ENCODE assay signal across 1 cellular context in the genomic region with DNA sequence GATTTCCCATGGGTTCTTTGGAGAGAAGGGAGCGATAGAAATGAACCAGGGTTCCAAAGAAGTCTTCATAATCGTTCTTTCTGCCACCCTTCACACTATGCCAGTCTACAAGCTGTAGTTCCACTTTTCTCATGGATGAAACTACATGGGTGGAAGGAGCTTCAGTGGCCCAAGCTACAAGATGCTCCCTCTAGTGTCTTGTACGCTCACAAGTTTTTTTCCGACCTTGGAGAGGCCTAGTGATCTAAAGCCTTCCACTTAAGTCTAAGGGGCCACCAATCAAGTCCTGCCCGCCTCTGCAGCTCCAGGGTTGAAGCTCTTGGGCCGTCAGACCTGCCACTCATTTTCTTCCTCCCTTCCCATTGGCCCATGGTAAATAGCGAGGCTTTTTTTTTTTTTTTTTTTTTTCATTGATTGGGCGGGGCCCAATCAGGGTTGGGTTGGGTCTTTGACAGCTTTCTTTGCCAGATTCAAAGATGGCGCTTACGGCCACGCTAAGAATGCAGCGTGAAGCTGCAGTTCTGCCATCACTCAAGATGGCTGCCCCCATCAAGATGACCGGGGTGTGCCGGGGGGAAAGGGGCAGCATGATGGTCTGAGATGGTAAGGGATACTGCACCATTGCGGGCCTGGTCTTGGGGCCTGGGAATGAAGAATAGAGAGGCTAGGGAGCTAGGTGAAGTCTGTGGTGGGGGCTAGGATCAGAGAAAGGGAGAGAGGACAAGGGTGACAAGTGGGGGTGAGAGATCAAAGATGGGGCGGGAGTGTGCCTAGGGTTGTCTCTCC.
TF ChIP-seq lines count a peak whose summit lies in the region.

A gene (plus strand): TSS at position 527 of the 786 bp plus-strand sequence. CDS start 430 bp downstream, outside the sequence.

TF ChIP-seq in HepG2, 621 proteins besides CTCF, POLR2A, EP300 and RAD21 (continued from another document and continues in another):
- TF ChIP-seq, protein P1, sequence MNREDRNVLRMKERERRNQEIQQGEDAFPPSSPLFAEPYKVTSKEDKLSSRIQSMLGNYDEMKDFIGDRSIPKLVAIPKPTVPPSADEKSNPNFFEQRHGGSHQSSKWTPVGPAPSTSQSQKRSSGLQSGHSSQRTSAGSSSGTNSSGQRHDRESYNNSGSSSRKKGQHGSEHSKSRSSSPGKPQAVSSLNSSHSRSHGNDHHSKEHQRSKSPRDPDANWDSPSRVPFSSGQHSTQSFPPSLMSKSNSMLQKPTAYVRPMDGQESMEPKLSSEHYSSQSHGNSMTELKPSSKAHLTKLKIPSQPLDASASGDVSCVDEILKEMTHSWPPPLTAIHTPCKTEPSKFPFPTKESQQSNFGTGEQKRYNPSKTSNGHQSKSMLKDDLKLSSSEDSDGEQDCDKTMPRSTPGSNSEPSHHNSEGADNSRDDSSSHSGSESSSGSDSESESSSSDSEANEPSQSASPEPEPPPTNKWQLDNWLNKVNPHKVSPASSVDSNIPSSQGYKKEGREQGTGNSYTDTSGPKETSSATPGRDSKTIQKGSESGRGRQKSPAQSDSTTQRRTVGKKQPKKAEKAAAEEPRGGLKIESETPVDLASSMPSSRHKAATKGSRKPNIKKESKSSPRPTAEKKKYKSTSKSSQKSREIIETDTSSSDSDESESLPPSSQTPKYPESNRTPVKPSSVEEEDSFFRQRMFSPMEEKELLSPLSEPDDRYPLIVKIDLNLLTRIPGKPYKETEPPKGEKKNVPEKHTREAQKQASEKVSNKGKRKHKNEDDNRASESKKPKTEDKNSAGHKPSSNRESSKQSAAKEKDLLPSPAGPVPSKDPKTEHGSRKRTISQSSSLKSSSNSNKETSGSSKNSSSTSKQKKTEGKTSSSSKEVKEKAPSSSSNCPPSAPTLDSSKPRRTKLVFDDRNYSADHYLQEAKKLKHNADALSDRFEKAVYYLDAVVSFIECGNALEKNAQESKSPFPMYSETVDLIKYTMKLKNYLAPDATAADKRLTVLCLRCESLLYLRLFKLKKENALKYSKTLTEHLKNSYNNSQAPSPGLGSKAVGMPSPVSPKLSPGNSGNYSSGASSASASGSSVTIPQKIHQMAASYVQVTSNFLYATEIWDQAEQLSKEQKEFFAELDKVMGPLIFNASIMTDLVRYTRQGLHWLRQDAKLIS (CRISPR knock-in tag; IDR thresholded peaks at IDR 0.05): no peak
- TF ChIP-seq MZF1 (CRISPR knock-in tag; IDR thresholded peaks at IDR 0.05; ENCODE audit: borderline replicate concordance): no peak
- TF ChIP-seq PRMT3 (CRISPR knock-in tag; IDR thresholded peaks at IDR 0.05; ENCODE audit: borderline replicate concordance, low read depth): no peak
- TF ChIP-seq, protein P2, sequence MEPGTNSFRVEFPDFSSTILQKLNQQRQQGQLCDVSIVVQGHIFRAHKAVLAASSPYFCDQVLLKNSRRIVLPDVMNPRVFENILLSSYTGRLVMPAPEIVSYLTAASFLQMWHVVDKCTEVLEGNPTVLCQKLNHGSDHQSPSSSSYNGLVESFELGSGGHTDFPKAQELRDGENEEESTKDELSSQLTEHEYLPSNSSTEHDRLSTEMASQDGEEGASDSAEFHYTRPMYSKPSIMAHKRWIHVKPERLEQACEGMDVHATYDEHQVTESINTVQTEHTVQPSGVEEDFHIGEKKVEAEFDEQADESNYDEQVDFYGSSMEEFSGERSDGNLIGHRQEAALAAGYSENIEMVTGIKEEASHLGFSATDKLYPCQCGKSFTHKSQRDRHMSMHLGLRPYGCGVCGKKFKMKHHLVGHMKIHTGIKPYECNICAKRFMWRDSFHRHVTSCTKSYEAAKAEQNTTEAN (CRISPR knock-in tag; conservative IDR thresholded peaks at IDR 0.05): no peak
- no peak for TF ChIP-seq NCOR1 (IDR thresholded peaks at IDR 0.05; ENCODE audit: borderline replicate concordance, low read length)
- no peak for TF ChIP-seq HNRNPLL (IDR thresholded peaks at IDR 0.05; ENCODE audit: low read depth, low read length, poor library complexity, severe bottlenecking)
- TF ChIP-seq, protein P3, sequence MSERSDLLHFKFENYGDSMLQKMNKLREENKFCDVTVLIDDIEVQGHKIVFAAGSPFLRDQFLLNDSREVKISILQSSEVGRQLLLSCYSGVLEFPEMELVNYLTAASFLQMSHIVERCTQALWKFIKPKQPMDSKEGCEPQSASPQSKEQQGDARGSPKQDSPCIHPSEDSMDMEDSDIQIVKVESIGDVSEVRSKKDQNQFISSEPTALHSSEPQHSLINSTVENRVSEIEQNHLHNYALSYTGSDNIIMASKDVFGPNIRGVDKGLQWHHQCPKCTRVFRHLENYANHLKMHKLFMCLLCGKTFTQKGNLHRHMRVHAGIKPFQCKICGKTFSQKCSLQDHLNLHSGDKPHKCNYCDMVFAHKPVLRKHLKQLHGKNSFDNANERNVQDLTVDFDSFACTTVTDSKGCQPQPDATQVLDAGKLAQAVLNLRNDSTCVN (CRISPR knock-in tag; IDR thresholded peaks at IDR 0.05; ENCODE audit: borderline replicate concordance): no peak
- TF ChIP-seq MBD4 (IDR thresholded peaks at IDR 0.05; ENCODE audit: borderline replicate concordance, low read length): no peak
- no peak for TF ChIP-seq MATR3 (CRISPR knock-in tag; IDR thresholded peaks at IDR 0.05)
- TF ChIP-seq ZNF232 (CRISPR knock-in tag; IDR thresholded peaks at IDR 0.05; ENCODE audit: borderline replicate concordance): 0 out of 2 replicates have a peak, but pooled peaks have one; percentile 40
- no peak for TF ChIP-seq RFX1 (IDR thresholded peaks at IDR 0.05)
- TF ChIP-seq ZNF780A (CRISPR knock-in tag; IDR thresholded peaks at IDR 0.05): no peak
- TF ChIP-seq IRF2 (CRISPR knock-in tag; IDR thresholded peaks at IDR 0.05): peak; percentile 75
- TF ChIP-seq, protein P4, sequence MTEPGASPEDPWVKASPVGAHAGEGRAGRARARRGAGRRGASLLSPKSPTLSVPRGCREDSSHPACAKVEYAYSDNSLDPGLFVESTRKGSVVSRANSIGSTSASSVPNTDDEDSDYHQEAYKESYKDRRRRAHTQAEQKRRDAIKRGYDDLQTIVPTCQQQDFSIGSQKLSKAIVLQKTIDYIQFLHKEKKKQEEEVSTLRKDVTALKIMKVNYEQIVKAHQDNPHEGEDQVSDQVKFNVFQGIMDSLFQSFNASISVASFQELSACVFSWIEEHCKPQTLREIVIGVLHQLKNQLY (CRISPR knock-in tag; IDR thresholded peaks at IDR 0.05): no peak
- 0 out of 2 replicates have a peak, but pooled peaks have one; percentile 10 for TF ChIP-seq HNF4A (CRISPR knock-in tag; IDR thresholded peaks at IDR 0.05)
- TF ChIP-seq RFX3 (CRISPR knock-in tag; IDR thresholded peaks at IDR 0.05): no peak
- TF ChIP-seq LCORL (IDR thresholded peaks at IDR 0.05): no peak
- TF ChIP-seq LCORL (CRISPR knock-in tag; IDR thresholded peaks at IDR 0.05): no peak
- TF ChIP-seq, protein P5, sequence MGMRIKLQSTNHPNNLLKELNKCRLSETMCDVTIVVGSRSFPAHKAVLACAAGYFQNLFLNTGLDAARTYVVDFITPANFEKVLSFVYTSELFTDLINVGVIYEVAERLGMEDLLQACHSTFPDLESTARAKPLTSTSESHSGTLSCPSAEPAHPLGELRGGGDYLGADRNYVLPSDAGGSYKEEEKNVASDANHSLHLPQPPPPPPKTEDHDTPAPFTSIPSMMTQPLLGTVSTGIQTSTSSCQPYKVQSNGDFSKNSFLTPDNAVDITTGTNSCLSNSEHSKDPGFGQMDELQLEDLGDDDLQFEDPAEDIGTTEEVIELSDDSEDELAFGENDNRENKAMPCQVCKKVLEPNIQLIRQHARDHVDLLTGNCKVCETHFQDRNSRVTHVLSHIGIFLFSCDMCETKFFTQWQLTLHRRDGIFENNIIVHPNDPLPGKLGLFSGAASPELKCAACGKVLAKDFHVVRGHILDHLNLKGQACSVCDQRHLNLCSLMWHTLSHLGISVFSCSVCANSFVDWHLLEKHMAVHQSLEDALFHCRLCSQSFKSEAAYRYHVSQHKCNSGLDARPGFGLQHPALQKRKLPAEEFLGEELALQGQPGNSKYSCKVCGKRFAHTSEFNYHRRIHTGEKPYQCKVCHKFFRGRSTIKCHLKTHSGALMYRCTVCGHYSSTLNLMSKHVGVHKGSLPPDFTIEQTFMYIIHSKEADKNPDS (CRISPR knock-in tag; IDR thresholded peaks at IDR 0.05): no peak
- TF ChIP-seq ZBTB21 (CRISPR knock-in tag; IDR thresholded peaks at IDR 0.05): no peak
- TF ChIP-seq, protein P6, sequence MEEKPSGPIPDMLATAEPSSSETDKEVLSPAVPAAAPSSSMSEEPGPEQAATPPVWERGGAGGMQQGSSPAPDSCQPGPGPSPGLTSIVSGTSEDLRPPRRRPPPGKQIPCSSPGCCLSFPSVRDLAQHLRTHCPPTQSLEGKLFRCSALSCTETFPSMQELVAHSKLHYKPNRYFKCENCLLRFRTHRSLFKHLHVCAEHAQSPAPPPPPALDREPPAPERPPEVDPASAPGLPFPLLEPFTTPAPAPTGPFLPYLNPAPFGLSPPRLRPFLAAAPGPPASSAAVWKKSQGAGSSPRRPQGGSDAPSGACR (CRISPR knock-in tag; IDR thresholded peaks at IDR 0.05): no peak
- TF ChIP-seq ZNF790 (CRISPR knock-in tag; IDR thresholded peaks at IDR 0.05; ENCODE audit: borderline replicate concordance): no peak
- TF ChIP-seq CREB1 (IDR thresholded peaks at IDR 0.05): peak; percentile 58; the same call in 1 of the 2 replicates
- peak; percentile 74 for TF ChIP-seq CREB1 (CRISPR knock-in tag; IDR thresholded peaks at IDR 0.05)
- no peak for TF ChIP-seq PHF20 (CRISPR knock-in tag; IDR thresholded peaks at IDR 0.05)
- no peak for TF ChIP-seq ADNP (CRISPR knock-in tag; IDR thresholded peaks at IDR 0.05)
- TF ChIP-seq, protein P7, sequence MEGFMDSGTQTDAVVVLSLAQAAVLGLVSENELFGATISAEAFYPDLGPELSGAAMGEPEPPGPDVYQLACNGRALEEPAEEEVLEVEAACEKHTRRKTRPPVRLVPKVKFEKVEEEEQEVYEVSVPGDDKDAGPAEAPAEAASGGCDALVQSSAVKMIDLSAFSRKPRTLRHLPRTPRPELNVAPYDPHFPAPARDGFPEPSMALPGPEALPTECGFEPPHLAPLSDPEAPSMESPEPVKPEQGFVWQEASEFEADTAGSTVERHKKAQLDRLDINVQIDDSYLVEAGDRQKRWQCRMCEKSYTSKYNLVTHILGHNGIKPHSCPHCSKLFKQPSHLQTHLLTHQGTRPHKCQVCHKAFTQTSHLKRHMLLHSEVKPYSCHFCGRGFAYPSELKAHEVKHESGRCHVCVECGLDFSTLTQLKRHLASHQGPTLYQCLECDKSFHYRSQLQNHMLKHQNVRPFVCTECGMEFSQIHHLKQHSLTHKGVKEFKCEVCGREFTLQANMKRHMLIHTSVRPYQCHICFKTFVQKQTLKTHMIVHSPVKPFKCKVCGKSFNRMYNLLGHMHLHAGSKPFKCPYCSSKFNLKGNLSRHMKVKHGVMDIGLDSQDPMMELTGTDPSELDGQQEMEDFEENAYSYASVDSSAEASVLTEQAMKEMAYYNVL (CRISPR knock-in tag; IDR thresholded peaks at IDR 0.05; ENCODE audit: borderline replicate concordance): no peak; the same call in 1 of the 2 replicates
- TF ChIP-seq, protein P8, sequence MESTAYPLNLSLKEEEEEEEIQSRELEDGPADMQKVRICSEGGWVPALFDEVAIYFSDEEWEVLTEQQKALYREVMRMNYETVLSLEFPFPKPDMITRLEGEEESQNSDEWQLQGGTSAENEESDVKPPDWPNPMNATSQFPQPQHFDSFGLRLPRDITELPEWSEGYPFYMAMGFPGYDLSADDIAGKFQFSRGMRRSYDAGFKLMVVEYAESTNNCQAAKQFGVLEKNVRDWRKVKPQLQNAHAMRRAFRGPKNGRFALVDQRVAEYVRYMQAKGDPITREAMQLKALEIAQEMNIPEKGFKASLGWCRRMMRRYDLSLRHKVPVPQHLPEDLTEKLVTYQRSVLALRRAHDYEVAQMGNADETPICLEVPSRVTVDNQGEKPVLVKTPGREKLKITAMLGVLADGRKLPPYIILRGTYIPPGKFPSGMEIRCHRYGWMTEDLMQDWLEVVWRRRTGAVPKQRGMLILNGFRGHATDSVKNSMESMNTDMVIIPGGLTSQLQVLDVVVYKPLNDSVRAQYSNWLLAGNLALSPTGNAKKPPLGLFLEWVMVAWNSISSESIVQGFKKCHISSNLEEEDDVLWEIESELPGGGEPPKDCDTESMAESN (CRISPR knock-in tag; conservative IDR thresholded peaks at IDR 0.05): no peak
- TF ChIP-seq NRL (CRISPR knock-in tag; IDR thresholded peaks at IDR 0.05; ENCODE audit: borderline replicate concordance): no peak
- no peak for TF ChIP-seq ZNF619 (CRISPR knock-in tag; IDR thresholded peaks at IDR 0.05)
- TF ChIP-seq TGIF2 (CRISPR knock-in tag; IDR thresholded peaks at IDR 0.05): no peak
- TF ChIP-seq ZNF556 (CRISPR knock-in tag; IDR thresholded peaks at IDR 0.05; ENCODE audit: borderline replicate concordance): no peak
- TF ChIP-seq, protein P9, sequence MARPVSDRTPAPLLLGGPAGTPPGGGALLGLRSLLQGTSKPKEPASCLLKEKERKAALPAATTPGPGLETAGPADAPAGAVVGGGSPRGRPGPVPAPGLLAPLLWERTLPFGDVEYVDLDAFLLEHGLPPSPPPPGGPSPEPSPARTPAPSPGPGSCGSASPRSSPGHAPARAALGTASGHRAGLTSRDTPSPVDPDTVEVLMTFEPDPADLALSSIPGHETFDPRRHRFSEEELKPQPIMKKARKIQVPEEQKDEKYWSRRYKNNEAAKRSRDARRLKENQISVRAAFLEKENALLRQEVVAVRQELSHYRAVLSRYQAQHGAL (CRISPR knock-in tag; IDR thresholded peaks at IDR 0.05; ENCODE audit: not compliant biosample characterization): no peak
- TF ChIP-seq ZFP37 (CRISPR knock-in tag; IDR thresholded peaks at IDR 0.05; ENCODE audit: borderline replicate concordance): no peak
- TF ChIP-seq, protein P10, sequence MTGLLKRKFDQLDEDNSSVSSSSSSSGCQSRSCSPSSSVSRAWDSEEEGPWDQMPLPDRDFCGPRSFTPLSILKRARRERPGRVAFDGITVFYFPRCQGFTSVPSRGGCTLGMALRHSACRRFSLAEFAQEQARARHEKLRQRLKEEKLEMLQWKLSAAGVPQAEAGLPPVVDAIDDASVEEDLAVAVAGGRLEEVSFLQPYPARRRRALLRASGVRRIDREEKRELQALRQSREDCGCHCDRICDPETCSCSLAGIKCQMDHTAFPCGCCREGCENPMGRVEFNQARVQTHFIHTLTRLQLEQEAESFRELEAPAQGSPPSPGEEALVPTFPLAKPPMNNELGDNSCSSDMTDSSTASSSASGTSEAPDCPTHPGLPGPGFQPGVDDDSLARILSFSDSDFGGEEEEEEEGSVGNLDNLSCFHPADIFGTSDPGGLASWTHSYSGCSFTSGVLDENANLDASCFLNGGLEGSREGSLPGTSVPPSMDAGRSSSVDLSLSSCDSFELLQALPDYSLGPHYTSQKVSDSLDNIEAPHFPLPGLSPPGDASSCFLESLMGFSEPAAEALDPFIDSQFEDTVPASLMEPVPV (CRISPR knock-in tag; IDR thresholded peaks at IDR 0.05): no peak
